In the genomic region with DNA sequence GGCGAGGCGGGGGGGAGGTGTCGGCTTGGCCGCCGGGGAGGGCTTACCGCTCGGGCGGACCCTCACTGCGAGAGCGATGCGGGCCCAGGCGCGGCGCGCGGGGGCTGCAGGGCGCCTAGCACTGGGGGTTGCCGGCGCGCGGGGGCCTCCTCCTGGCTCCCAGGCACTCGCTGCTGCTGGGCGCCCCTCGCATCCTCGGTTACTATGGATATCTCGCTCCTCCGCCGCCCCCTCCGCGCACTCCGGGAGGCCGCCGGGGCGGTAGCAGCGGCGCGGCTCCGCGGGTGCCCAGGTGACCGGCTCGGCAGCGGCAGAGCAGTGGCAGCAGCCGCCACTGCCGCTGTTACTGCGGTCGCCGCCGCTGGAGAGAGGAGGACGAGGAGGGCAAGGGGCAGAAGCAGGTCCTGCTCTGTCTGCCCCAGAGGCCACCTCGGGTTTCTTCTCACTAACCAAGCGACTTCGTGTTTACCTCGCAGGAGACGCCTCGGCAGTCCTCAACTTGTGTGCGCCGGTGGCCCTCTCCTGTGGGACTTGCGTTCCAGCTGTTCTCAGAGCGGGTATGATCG, we compare ENCODE assay signal across 1 cellular context.
TF ChIP-seq lines count a peak whose summit lies in the region.

No MANE protein-coding gene starts in this region.

TF ChIP-seq in IMR-90, 13 proteins besides CTCF, POLR2A, EP300 and RAD21:
- TF ChIP-seq MAFK (IDR thresholded peaks at IDR 0.05; ENCODE audit: low read depth, low read length), result no peak
- TF ChIP-seq, protein P1, sequence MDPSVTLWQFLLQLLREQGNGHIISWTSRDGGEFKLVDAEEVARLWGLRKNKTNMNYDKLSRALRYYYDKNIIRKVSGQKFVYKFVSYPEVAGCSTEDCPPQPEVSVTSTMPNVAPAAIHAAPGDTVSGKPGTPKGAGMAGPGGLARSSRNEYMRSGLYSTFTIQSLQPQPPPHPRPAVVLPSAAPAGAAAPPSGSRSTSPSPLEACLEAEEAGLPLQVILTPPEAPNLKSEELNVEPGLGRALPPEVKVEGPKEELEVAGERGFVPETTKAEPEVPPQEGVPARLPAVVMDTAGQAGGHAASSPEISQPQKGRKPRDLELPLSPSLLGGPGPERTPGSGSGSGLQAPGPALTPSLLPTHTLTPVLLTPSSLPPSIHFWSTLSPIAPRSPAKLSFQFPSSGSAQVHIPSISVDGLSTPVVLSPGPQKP (IDR thresholded peaks at IDR 0.05; ENCODE audit: borderline replicate concordance, low read depth, low read length), result no peak
- TF ChIP-seq FOS (IDR thresholded peaks at IDR 0.05; ENCODE audit: low read depth, low read length), result no peak
- TF ChIP-seq, protein P2, sequence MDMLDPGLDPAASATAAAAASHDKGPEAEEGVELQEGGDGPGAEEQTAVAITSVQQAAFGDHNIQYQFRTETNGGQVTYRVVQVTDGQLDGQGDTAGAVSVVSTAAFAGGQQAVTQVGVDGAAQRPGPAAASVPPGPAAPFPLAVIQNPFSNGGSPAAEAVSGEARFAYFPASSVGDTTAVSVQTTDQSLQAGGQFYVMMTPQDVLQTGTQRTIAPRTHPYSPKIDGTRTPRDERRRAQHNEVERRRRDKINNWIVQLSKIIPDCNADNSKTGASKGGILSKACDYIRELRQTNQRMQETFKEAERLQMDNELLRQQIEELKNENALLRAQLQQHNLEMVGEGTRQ (IDR thresholded peaks at IDR 0.05; ENCODE audit: low read depth, low read length), result no peak
- TF ChIP-seq MAZ (IDR thresholded peaks at IDR 0.05; ENCODE audit: borderline replicate concordance, low read depth, low read length), result no peak
- no peak for TF ChIP-seq CEBPB (IDR thresholded peaks at IDR 0.05; ENCODE audit: low read depth, low read length)
- no peak for TF ChIP-seq NFE2L2 (IDR thresholded peaks at IDR 0.05; ENCODE audit: low read depth, low read length)
- no peak for TF ChIP-seq MXI1 (IDR thresholded peaks at IDR 0.05; ENCODE audit: borderline replicate concordance, low read depth, low read length)
- no peak for TF ChIP-seq BHLHE40 (IDR thresholded peaks at IDR 0.05; ENCODE audit: low read depth, low read length)
